Comparison of ENCODE assay signal across 8 cellular contexts in the genomic region with DNA sequence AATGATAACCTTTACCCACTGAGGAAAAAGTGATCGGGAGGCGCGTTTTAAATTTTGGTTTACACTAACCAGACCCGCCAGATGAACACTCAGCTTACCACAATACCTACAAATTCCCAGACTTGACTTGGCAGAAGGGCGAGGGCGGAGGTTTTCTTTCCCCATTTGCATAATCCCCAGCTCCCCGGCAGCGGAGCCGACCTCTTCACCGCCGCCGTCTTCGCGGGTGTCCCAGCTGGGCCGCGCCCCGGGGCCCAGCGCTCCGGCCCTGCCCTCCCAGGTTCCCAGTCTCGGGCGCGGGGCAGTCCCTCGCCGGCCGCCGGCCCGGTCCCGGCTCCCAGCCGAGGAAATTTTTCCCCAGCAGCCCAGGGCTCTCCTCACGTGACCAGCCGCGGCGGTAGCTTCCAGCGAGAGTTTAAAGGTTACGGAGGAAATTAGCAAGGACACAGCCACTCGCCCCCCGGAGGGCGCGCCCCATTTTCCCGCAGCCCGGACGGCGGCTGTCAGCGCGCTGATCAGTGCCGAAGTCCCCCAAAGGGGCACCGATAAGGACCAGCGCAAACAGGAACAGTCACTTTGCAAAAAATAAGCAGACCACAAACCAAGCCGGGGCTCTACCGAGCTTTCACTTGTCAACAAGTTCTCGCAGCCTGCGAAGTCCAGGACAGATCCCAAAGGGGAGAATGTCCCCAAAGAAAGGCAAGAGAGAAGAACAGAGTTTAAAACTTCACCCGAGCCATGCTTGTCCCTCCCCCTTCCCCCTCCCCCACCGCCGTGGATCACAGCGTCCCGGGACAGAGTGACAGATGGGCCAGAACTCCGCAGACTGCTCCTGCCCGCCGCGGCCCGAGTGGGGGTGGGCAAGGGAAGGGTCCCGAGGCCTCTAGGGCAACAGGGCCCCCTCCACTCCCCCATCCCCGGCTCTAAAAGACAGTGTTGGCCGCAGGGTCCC.
DNase-seq lines count a peak whose midpoint lies in the region; ATAC-seq lines count a peak whose summit lies in the region.

No MANE protein-coding gene starts in this region.

- ATAC-seq in HG02798 (IDR thresholded peaks at IDR 0.05; ENCODE audit: poor library complexity, unreplicated experiment), result peak; percentile 35
- peak; percentile 28 to 36 for ATAC-seq in stimulated activated naive B cell treated with anti-CD40 and anti-IgM and Interleukin-4, amounts not matched to agents 10 μg/mL and 1 μg/mL and 100 μg/mL, for 72 hours (replicated peaks)

- peak overlapping the region; percentile 94 for H3K27ac Mint-ChIP-seq in stimulated activated naive B cell treated with anti-CD40 and anti-IgM and Interleukin-4, amounts not matched to agents 10 μg/mL and 1 μg/mL and 100 μg/mL, for 72 hours

- H3K36me3 Mint-ChIP-seq in stimulated activated naive B cell treated with anti-CD40 and anti-IgM and Interleukin-4, amounts not matched to agents 10 μg/mL and 1 μg/mL and 100 μg/mL, for 72 hours, result peaks cover 6 to 16% of the 10 kb centered on the region in 2 donors

- no peaks in the 10 kb centered on the region for H3K9me3 Mint-ChIP-seq in stimulated activated naive B cell treated with anti-CD40 and anti-IgM and Interleukin-4, amounts not matched to agents 10 μg/mL and 1 μg/mL and 100 μg/mL, for 72 hours

- H3K9me3 ChIP-seq in mucosa of rectum (ENCODE audit: control insufficient read depth in 2 of 2, low read length in 2 of 2), result no peaks in the 10 kb centered on the region

- H3K27ac ChIP-seq in epithelial cell of prostate (peak overlapping the region; percentile 81), mucosa of rectum (ENCODE audit: low read depth in 2 of 2, low read length in 2 of 2) (peak overlapping the region; percentile 97)

- H3K36me3 ChIP-seq in mucosa of rectum (ENCODE audit: control insufficient read depth in 2 of 2, insufficient read depth in 2 of 2, low read length in 2 of 2), result no peaks in the 10 kb centered on the region

- no peaks in the 10 kb centered on the region for H3K27me3 Mint-ChIP-seq in stimulated activated naive B cell treated with anti-CD40 and anti-IgM and Interleukin-4, amounts not matched to agents 10 μg/mL and 1 μg/mL and 100 μg/mL, for 72 hours

- DNase-seq in NCI-H1417 (lab: John Stamatoyannopoulos, UW) (peak; percentile 23 to 67 (median 57)), NCI-H1417 treated with DMSO at 0.1 percent for 48 hours (lab: John Stamatoyannopoulos, UW) (no peak), NCI-H524 (lab: John Stamatoyannopoulos, UW) (peak; percentile 78 to 88), activated T-cell treated with anti-CD3 and anti-CD28 coated beads for 4 hours (peak; percentile 51), epithelial cell of prostate (ENCODE audit: low read depth, low spot score) (no peak)
- DNase-seq in stimulated activated naive B cell treated with anti-CD40 and anti-IgM and Interleukin-4, amounts not matched to agents 10 μg/mL and 1 μg/mL and 100 μg/mL, for 72 hours, result peak; percentile 54

- peak overlapping the region; percentile 79 to 88 for H3K4me3 ChIP-seq in mucosa of rectum (ENCODE audit: low read length in 2 of 2)

- peak overlapping the region; percentile 89 to 91 for H3K4me3 Mint-ChIP-seq in stimulated activated naive B cell treated with anti-CD40 and anti-IgM and Interleukin-4, amounts not matched to agents 10 μg/mL and 1 μg/mL and 100 μg/mL, for 72 hours

- peaks cover 17% of the 10 kb centered on the region in 2 donors for H3K4me1 ChIP-seq in mucosa of rectum (ENCODE audit: control insufficient read depth in 2 of 2, insufficient read depth in 2 of 2, low read length in 2 of 2)

- H3K9ac ChIP-seq in mucosa of rectum (ENCODE audit: low read depth in 1 of 2, low read length in 2 of 2), result peak overlapping the region; percentile 92 to 94

- peaks cover 25 to 46% of the 10 kb centered on the region in 2 donors for H3K4me1 Mint-ChIP-seq in stimulated activated naive B cell treated with anti-CD40 and anti-IgM and Interleukin-4, amounts not matched to agents 10 μg/mL and 1 μg/mL and 100 μg/mL, for 72 hours

- no peaks in the 10 kb centered on the region for H3K27me3 ChIP-seq in mucosa of rectum (ENCODE audit: control insufficient read depth in 2 of 2, insufficient read depth in 2 of 2, low read length in 2 of 2)

Comparison
In these comparisons a context has a peak if more than half of its experiments do, and no peak if none do; other contexts are left out.
1. DNase-seq: peak in NCI-H1417 (3 of 3), NCI-H524 (2 of 2), activated T-cell treated with anti-CD3 and anti-CD28 coated beads for 4 hours (single experiment) and stimulated activated naive B cell treated with anti-CD40 and anti-IgM and Interleukin-4, amounts not matched to agents 10 μg/mL and 1 μg/mL and 100 μg/mL, for 72 hours (single experiment); none in NCI-H1417 treated with DMSO at 0.1 percent for 48 hours (single experiment) and epithelial cell of prostate (single experiment).